In the genomic region with DNA sequence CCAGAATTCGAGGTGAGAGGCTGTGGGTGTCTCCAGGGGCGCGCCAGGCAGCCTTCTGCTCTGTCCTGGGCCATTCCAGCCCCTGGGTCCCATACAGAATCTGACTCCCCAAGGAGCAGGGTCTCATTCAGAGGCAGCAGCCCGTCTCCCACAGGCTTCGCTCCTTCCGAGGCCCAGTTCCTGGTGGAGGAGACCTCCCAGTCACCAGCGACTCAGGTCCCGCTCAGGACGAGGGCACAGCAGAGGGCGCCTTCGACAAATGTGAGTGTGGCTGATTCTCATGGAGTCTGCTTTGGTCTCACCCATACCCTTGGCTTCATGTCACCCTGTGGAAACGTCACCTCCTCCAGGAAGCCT, we compare ENCODE assay signal across 13 cellular contexts.
"Had no signal": no experiment of that assay in that cellular context is flagged by ENCODE, and none has a peak within 500 bp of the region (broad histone marks: within the 10 kb centered on the region; RNA-seq: fewer than 3 reads in every experiment).

No MANE protein-coding gene starts in this region.

- H3K36me3 ChIP-seq: esophagus squamous epithelium, lower lobe of right lung, tibial nerve, vagina had no signal

- H3K27ac Mint-ChIP-seq: activated B cell treated with CpG ODN at 0.5 μM for 24 hours; activated CD4-positive, alpha-beta T cell treated with anti-CD3 and anti-CD28 coated beads, Interleukin-2, amount 10 ng/mL, durations not matched to agents 24 days and 14 days; activated naive CD8-positive, alpha-beta T cell treated with anti-CD3 and anti-CD28 coated beads for 36 hours; activated T-helper 1 cell treated with anti-CD3 and anti-CD28 coated beads, Interleukin-12 subunit alpha, Interleukin-12 subunit beta, Interleukin-2, Interleukin-4 antibody, amounts not matched to agents 30 ng/mL and 10 ng/mL and 1 ng/mL, durations not matched to agents 14 hours and 24 hours and 36 hours; mesothelial cell of epicardium; stimulated activated naive B cell treated with anti-CD40 and anti-IgM and Interleukin-4, amounts not matched to agents 10 μg/mL and 1 μg/mL and 100 μg/mL, for 72 hours had no signal

- FAIRE-seq: colon had no signal

- H3K36me3 Mint-ChIP-seq: activated naive CD8-positive, alpha-beta T cell treated with anti-CD3 and anti-CD28 coated beads for 36 hours; mesothelial cell of epicardium; stimulated activated naive B cell treated with anti-CD40 and anti-IgM and Interleukin-4, amounts not matched to agents 10 μg/mL and 1 μg/mL and 100 μg/mL, for 72 hours had no signal

- H3K27ac ChIP-seq: body of pancreas, esophagus squamous epithelium, lower lobe of right lung, tibial nerve, vagina had no signal

- DNase-seq: activated B cell treated with CpG ODN at 0.5 μM for 24 hours, esophagus squamous epithelium, T-helper 2 cell had no signal

- H3K4me1 Mint-ChIP-seq: activated B cell treated with CpG ODN at 0.5 μM for 24 hours; activated CD4-positive, alpha-beta T cell treated with anti-CD3 and anti-CD28 coated beads, Interleukin-2, amount 10 ng/mL, durations not matched to agents 24 days and 14 days; activated naive CD8-positive, alpha-beta T cell treated with anti-CD3 and anti-CD28 coated beads for 36 hours; stimulated activated naive B cell treated with anti-CD40 and anti-IgM and Interleukin-4, amounts not matched to agents 10 μg/mL and 1 μg/mL and 100 μg/mL, for 72 hours had no signal

- H3K4me3 ChIP-seq: body of pancreas, lower lobe of right lung, tibial nerve, vagina had no signal

- H3K9me3 ChIP-seq: body of pancreas, esophagus squamous epithelium, lower lobe of right lung, tibial nerve, vagina had no signal

- H3K4me3 Mint-ChIP-seq: activated B cell treated with CpG ODN at 0.5 μM for 24 hours; activated CD4-positive, alpha-beta T cell treated with anti-CD3 and anti-CD28 coated beads, Interleukin-2, amount 10 ng/mL, durations not matched to agents 24 days and 14 days; activated naive CD8-positive, alpha-beta T cell treated with anti-CD3 and anti-CD28 coated beads for 36 hours; activated T-helper 1 cell treated with anti-CD3 and anti-CD28 coated beads, Interleukin-12 subunit alpha, Interleukin-12 subunit beta, Interleukin-2, Interleukin-4 antibody, amounts not matched to agents 30 ng/mL and 10 ng/mL and 1 ng/mL, durations not matched to agents 14 hours and 24 hours and 36 hours; mesothelial cell of epicardium; stimulated activated naive B cell treated with anti-CD40 and anti-IgM and Interleukin-4, amounts not matched to agents 10 μg/mL and 1 μg/mL and 100 μg/mL, for 72 hours had no signal

- H3K27me3 ChIP-seq: vagina had no signal

- H3K9me3 Mint-ChIP-seq: activated B cell treated with CpG ODN at 0.5 μM for 24 hours; activated CD4-positive, alpha-beta T cell treated with anti-CD3 and anti-CD28 coated beads, Interleukin-2, amount 10 ng/mL, durations not matched to agents 24 days and 14 days; activated naive CD8-positive, alpha-beta T cell treated with anti-CD3 and anti-CD28 coated beads for 36 hours; activated T-helper 1 cell treated with anti-CD3 and anti-CD28 coated beads, Interleukin-12 subunit alpha, Interleukin-12 subunit beta, Interleukin-2, Interleukin-4 antibody, amounts not matched to agents 30 ng/mL and 10 ng/mL and 1 ng/mL, durations not matched to agents 14 hours and 24 hours and 36 hours; mesothelial cell of epicardium; stimulated activated naive B cell treated with anti-CD40 and anti-IgM and Interleukin-4, amounts not matched to agents 10 μg/mL and 1 μg/mL and 100 μg/mL, for 72 hours had no signal
